Comparison of ENCODE assay signal across 1 cellular context in the genomic region with DNA sequence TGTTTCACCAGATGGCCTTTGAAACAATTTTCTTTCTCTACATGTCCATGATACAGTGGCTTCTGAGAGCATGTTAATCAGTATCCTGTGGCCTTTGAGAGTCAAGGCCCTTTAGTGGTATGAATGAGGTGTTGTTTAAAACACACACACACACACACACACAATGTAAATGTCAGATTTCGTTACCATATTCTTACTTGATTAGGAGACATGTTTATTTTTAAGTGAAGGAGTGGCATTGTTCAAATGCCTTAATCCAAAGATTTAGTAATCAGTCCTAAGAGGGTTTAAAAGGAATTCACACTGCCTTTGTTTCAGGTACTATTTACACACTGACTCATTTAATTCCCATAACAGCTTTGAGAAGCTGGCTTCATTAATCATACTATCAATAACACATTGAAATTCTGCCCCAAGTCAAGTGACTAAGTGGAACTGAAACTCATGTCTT.
A peak's percentile ranks its signal among the peaks of the same experiment; 100 is the strongest.
TF ChIP-seq lines count a peak whose summit lies in the region.

No MANE protein-coding gene starts in this region.

TF ChIP-seq in HepG2, 621 proteins besides CTCF, POLR2A, EP300 and RAD21 (continued from another document and continues in another):
- TF ChIP-seq, protein P1, sequence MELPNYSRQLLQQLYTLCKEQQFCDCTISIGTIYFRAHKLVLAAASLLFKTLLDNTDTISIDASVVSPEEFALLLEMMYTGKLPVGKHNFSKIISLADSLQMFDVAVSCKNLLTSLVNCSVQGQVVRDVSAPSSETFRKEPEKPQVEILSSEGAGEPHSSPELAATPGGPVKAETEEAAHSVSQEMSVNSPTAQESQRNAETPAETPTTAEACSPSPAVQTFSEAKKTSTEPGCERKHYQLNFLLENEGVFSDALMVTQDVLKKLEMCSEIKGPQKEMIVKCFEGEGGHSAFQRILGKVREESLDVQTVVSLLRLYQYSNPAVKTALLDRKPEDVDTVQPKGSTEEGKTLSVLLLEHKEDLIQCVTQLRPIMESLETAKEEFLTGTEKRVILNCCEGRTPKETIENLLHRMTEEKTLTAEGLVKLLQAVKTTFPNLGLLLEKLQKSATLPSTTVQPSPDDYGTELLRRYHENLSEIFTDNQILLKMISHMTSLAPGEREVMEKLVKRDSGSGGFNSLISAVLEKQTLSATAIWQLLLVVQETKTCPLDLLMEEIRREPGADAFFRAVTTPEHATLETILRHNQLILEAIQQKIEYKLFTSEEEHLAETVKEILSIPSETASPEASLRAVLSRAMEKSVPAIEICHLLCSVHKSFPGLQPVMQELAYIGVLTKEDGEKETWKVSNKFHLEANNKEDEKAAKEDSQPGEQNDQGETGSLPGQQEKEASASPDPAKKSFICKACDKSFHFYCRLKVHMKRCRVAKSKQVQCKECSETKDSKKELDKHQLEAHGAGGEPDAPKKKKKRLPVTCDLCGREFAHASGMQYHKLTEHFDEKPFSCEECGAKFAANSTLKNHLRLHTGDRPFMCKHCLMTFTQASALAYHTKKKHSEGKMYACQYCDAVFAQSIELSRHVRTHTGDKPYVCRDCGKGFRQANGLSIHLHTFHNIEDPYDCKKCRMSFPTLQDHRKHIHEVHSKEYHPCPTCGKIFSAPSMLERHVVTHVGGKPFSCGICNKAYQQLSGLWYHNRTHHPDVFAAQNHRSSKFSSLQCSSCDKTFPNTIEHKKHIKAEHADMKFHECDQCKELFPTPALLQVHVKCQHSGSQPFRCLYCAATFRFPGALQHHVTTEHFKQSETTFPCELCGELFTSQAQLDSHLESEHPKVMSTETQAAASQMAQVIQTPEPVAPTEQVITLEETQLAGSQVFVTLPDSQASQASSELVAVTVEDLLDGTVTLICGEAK (IDR thresholded peaks at IDR 0.05): no peak
- TF ChIP-seq, protein P1 (CRISPR knock-in tag; IDR thresholded peaks at IDR 0.05): no peak
- TF ChIP-seq ZNF333 (CRISPR knock-in tag; IDR thresholded peaks at IDR 0.05; ENCODE audit: borderline replicate concordance) (no peak), BRCA1 (CRISPR knock-in tag; IDR thresholded peaks at IDR 0.05) (no peak), GABPB1 (CRISPR knock-in tag; IDR thresholded peaks at IDR 0.05) (no peak), BCL3 (CRISPR knock-in tag; IDR thresholded peaks at IDR 0.05) (no peak), ZNF850 (CRISPR knock-in tag; conservative IDR thresholded peaks at IDR 0.05) (no peak), HDAC2 (CRISPR knock-in tag; IDR thresholded peaks at IDR 0.05) (0 out of 2 replicates have a peak, but pooled peaks have one; percentile 44), ZNF337 (CRISPR knock-in tag; IDR thresholded peaks at IDR 0.05; ENCODE audit: borderline replicate concordance, low read depth) (no peak), XRCC5 (optimal IDR thresholded peaks at IDR 0.05; ENCODE audit: low read length) (no peak), ZNF432 (CRISPR knock-in tag; IDR thresholded peaks at IDR 0.05; ENCODE audit: borderline replicate concordance) (no peak), ZBTB26 (CRISPR knock-in tag; IDR thresholded peaks at IDR 0.05; ENCODE audit: borderline replicate concordance) (no peak), ZNF672 (CRISPR knock-in tag; IDR thresholded peaks at IDR 0.05) (no peak), RXRB (CRISPR knock-in tag; IDR thresholded peaks at IDR 0.05; ENCODE audit: borderline replicate concordance) (peak; percentile 65; the same call in 1 of the 2 replicates), NCOA2 (CRISPR knock-in tag; IDR thresholded peaks at IDR 0.05) (peak; percentile 60; the same call in 1 of the 2 replicates), MXD3 (CRISPR knock-in tag; IDR thresholded peaks at IDR 0.05) (no peak), ZNF510 (CRISPR knock-in tag; IDR thresholded peaks at IDR 0.05; ENCODE audit: low read depth) (no peak), SMAD1 (CRISPR knock-in tag; IDR thresholded peaks at IDR 0.05; ENCODE audit: borderline replicate concordance, low read depth) (no peak), ZSCAN31 (CRISPR knock-in tag; IDR thresholded peaks at IDR 0.05; ENCODE audit: low read depth) (no peak), TSC22D2 (CRISPR knock-in tag; IDR thresholded peaks at IDR 0.05; ENCODE audit: borderline replicate concordance) (no peak), HNF1A (IDR thresholded peaks at IDR 0.05; ENCODE audit: low read depth) (peak; percentile 80), HNF1A (CRISPR knock-in tag; IDR thresholded peaks at IDR 0.05; ENCODE audit: borderline replicate concordance) (peak; percentile 83; the same call in 1 of the 2 replicates), ZNF629 (CRISPR knock-in tag; conservative IDR thresholded peaks at IDR 0.05) (no peak), ZNF44 (CRISPR knock-in tag; IDR thresholded peaks at IDR 0.05) (no peak), AGO2 (optimal IDR thresholded peaks at IDR 0.05; ENCODE audit: low read depth, low read length) (no peak), FOXJ3 (CRISPR knock-in tag; IDR thresholded peaks at IDR 0.05; ENCODE audit: borderline replicate concordance) (peak; percentile 53; the same call in 1 of the 2 replicates), KLF16 (CRISPR knock-in tag; IDR thresholded peaks at IDR 0.05) (peak in 1 of 2 experiments; percentile 30; a peak in 1 of 4 replicates), MED1 (CRISPR knock-in tag; IDR thresholded peaks at IDR 0.05) (peak; percentile 68; the same call in 1 of the 2 replicates), NR1H2 (CRISPR knock-in tag; IDR thresholded peaks at IDR 0.05; ENCODE audit: borderline replicate concordance, low read depth) (no peak), ZNF558 (CRISPR knock-in tag; IDR thresholded peaks at IDR 0.05; ENCODE audit: borderline replicate concordance) (no peak), ATF7-NPFF (CRISPR knock-in tag; IDR thresholded peaks at IDR 0.05; ENCODE audit: low read depth) (no peak), NFIC (IDR thresholded peaks at IDR 0.05; ENCODE audit: low read length) (peak; percentile 62), FOXP1 (IDR thresholded peaks at IDR 0.05) (peak; percentile 65; the same call in 1 of the 2 replicates), FOXP1 (CRISPR knock-in tag; IDR thresholded peaks at IDR 0.05) (peak; percentile 78), ZNF446 (CRISPR knock-in tag; IDR thresholded peaks at IDR 0.05) (no peak), SP2 (CRISPR knock-in tag; IDR thresholded peaks at IDR 0.05) (no peak), MXD4 (CRISPR knock-in tag; IDR thresholded peaks at IDR 0.05) (no peak)
- TF ChIP-seq, protein P2, sequence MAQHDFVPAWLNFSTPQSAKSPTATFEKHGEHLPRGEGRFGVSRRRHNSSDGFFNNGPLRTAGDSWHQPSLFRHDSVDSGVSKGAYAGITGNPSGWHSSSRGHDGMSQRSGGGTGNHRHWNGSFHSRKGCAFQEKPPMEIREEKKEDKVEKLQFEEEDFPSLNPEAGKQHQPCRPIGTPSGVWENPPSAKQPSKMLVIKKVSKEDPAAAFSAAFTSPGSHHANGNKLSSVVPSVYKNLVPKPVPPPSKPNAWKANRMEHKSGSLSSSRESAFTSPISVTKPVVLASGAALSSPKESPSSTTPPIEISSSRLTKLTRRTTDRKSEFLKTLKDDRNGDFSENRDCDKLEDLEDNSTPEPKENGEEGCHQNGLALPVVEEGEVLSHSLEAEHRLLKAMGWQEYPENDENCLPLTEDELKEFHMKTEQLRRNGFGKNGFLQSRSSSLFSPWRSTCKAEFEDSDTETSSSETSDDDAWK (CRISPR knock-in tag; IDR thresholded peaks at IDR 0.05): no peak
- TF ChIP-seq, protein P3, sequence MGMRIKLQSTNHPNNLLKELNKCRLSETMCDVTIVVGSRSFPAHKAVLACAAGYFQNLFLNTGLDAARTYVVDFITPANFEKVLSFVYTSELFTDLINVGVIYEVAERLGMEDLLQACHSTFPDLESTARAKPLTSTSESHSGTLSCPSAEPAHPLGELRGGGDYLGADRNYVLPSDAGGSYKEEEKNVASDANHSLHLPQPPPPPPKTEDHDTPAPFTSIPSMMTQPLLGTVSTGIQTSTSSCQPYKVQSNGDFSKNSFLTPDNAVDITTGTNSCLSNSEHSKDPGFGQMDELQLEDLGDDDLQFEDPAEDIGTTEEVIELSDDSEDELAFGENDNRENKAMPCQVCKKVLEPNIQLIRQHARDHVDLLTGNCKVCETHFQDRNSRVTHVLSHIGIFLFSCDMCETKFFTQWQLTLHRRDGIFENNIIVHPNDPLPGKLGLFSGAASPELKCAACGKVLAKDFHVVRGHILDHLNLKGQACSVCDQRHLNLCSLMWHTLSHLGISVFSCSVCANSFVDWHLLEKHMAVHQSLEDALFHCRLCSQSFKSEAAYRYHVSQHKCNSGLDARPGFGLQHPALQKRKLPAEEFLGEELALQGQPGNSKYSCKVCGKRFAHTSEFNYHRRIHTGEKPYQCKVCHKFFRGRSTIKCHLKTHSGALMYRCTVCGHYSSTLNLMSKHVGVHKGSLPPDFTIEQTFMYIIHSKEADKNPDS (CRISPR knock-in tag; IDR thresholded peaks at IDR 0.05): no peak
